ENCODE assay signal across 18 cellular contexts in genomic region chr5:129053438-129053837, GRCh38. TPM values are rescaled to one million over a fixed set of nuclear protein-coding genes. Genes with fewer than 3 reads are reported as not detected.
DNase-seq lines count a peak whose midpoint lies in the region; ATAC-seq and TF ChIP-seq lines count a peak whose summit lies in the region.
"Had no signal": no experiment of that assay in that cellular context is flagged by ENCODE, and none has a peak within 500 bp of the region (broad histone marks: within the 10 kb centered on the region; RNA-seq: fewer than 3 reads in every experiment).

No MANE protein-coding gene starts in this region.

- no peak overlapping the region for H3K4me2 ChIP-seq in SK-N-SH
- H3K4me2 ChIP-seq: A549, GM23338 had no signal

- no peak overlapping the region for H3K4me3 ChIP-seq in SK-N-SH (ENCODE audit: low read depth in 2 of 2, low read length in 1 of 2)
- no peak overlapping the region for H3K4me3 ChIP-seq in astrocyte of the spinal cord (ENCODE audit: low read depth, low read length)
- no peak overlapping the region for H3K4me3 ChIP-seq in esophagus muscularis mucosa
- H3K4me3 ChIP-seq: A549, GM12878, GM23338 had no signal

- H3K9ac ChIP-seq in SK-N-SH: no peak overlapping the region

- no peaks in the 10 kb centered on the region for H3K9me2 ChIP-seq in SK-N-SH

- H3K4me1 ChIP-seq in SK-N-SH (ENCODE audit: control insufficient read depth in 1 of 2, insufficient read depth in 2 of 2, low read depth in 1 of 2, low read length in 1 of 2) (peaks cover 0 to 4% of the 10 kb centered on the region in 2 experiments; a peak in 2 of 4 replicates), esophagus muscularis mucosa (peaks cover 0 to 24% (median 17%) of the 10 kb centered on the region in 4 donors)
- H3K4me1 ChIP-seq: A549 had no signal

- intact Hi-C loops in esophagus muscularis mucosa (cut with DNase I): loop anchor here (5.0 kb wide), 1 partner anchor 146 kb away; no protein-coding TSS in a partner anchor

- no peak for TF ChIP-seq CTCF in SK-N-SH (IDR thresholded peaks at IDR 0.05)
- TF ChIP-seq CTCF in astrocyte of the spinal cord (IDR thresholded peaks at IDR 0.05; ENCODE audit: low read depth, low read length): peak; percentile 1
- TF ChIP-seq CTCF in esophagus muscularis mucosa (IDR thresholded peaks at IDR 0.05): peak; percentile 13 to 44 (median 41)

- H3K27ac ChIP-seq in SK-N-SH (ENCODE audit: low read depth in 2 of 2, low read length in 1 of 2): no peak overlapping the region
- H3K27ac ChIP-seq in esophagus muscularis mucosa (replicated peaks in 1 of 4): no peak overlapping the region
- H3K27ac ChIP-seq: A549 had no signal

- H3K27me3 ChIP-seq in SK-N-SH (ENCODE audit: insufficient read depth) (no peaks in the 10 kb centered on the region), esophagus muscularis mucosa (no peaks in the 10 kb centered on the region)

- H3F3A ChIP-seq in SK-N-SH (replicated peaks; ENCODE audit: insufficient read depth): no peaks in the 10 kb centered on the region

- no peak for TF ChIP-seq POLR2A in esophagus muscularis mucosa (IDR thresholded peaks at IDR 0.05; ENCODE audit: low read depth)

- CTCF ChIA-PET in SK-N-SH (lab: Yijun Ruan, JAX): interaction anchor here (0.7 to 2.1 kb wide), 12 partner anchors 15 to 934 kb away, joined by 3 to 20 read pairs (median 4); no protein-coding TSS in a partner anchor

- in situ Hi-C loops in astrocyte of the spinal cord (cut with HindIII; ENCODE audit: low sequenced_read_pairs): no loop called here

- peak; percentile 57 for TF ChIP-seq RAD21 in SK-N-SH (IDR thresholded peaks at IDR 0.05; ENCODE audit: low read length)

- DNase-seq in SK-N-SH: no peak
- DNase-seq in astrocyte of the spinal cord (ENCODE audit: low read depth, low spot score): no peak
- no peak for DNase-seq in esophagus muscularis mucosa (ENCODE audit: extremely low spot score)
- no peak for DNase-seq in NCI-H146 treated with DMSO at 0.1 percent for 48 hours (lab: John Stamatoyannopoulos, UW; ENCODE audit: unreplicated experiment)
- no peak for DNase-seq in activated CD4-positive, CD25-positive, alpha-beta regulatory T cell treated with anti-CD3 and anti-CD28 coated beads, Interleukin-2, amount 50 U/mL, for 72 hours
- DNase-seq: Caco-2; DMS79; NCI-H1048; NCI-H146; NCI-H2107; NCI-H69; NK-92 treated with Interleukin-12 subunit alpha and Interleukin-12 subunit beta, amount 100 ng/mL, for 24 hours had no signal

- H2AFZ ChIP-seq in SK-N-SH (ENCODE audit: low read depth): no peak overlapping the region
- H2AFZ ChIP-seq: GM23338 had no signal

- no peaks in the 10 kb centered on the region for H3K79me2 ChIP-seq in SK-N-SH (ENCODE audit: insufficient read depth)

- no peaks in the 10 kb centered on the region for H3K9me3 ChIP-seq in SK-N-SH
- peaks cover 0 to 5% (median 2%) of the 10 kb centered on the region in 4 donors for H3K9me3 ChIP-seq in esophagus muscularis mucosa
- H3K9me3 ChIP-seq: A549 had no signal

- POLR2A ChIA-PET in SK-N-SH (lab: Yijun Ruan, JAX): no interaction called here

- ATAC-seq in SK-N-SH treated with all-trans-retinoic acid at 6 μM for 48 hours (no peak), GM18909 (IDR thresholded peaks at IDR 0.05; ENCODE audit: poor library complexity, unreplicated experiment) (no peak), GM21529 (IDR thresholded peaks at IDR 0.05; ENCODE audit: unreplicated experiment) (no peak)
- ATAC-seq: A549, GM12878, GM23338 had no signal

- H3K36me3 ChIP-seq in SK-N-SH (replicated peaks in 1 of 2; ENCODE audit: control insufficient read depth in 1 of 2, insufficient read depth in 2 of 2, low read length in 1 of 2) (no peaks in the 10 kb centered on the region), esophagus muscularis mucosa (peaks cover 0 to 5% (median 0%) of the 10 kb centered on the region in 4 donors)

- TF ChIP-seq EP300 in SK-N-SH (IDR thresholded peaks at IDR 0.05; ENCODE audit: borderline replicate concordance in 1 of 2, low read depth in 1 of 2, low read length in 1 of 2) (no peak), esophagus muscularis mucosa (IDR thresholded peaks at IDR 0.05) (no peak)

- no peaks in the 10 kb centered on the region for H4K20me1 ChIP-seq in SK-N-SH (ENCODE audit: insufficient read depth)

TF ChIP-seq in SK-N-SH, 30 proteins besides CTCF, POLR2A, EP300 and RAD21:
- TF ChIP-seq RCOR1 (IDR thresholded peaks at IDR 0.05; ENCODE audit: low read length): no peak
- TF ChIP-seq CHD2 (IDR thresholded peaks at IDR 0.05; ENCODE audit: low read length, partially characterized antibody): no peak
- TF ChIP-seq FOSL2 (IDR thresholded peaks at IDR 0.05; ENCODE audit: borderline replicate concordance, low read depth): no peak
- TF ChIP-seq SIN3A (IDR thresholded peaks at IDR 0.05; ENCODE audit: borderline replicate concordance, low read depth, low read length): no peak
- TF ChIP-seq FOXJ3 (CRISPR knock-in tag; IDR thresholded peaks at IDR 0.05): no peak
- no peak for TF ChIP-seq JUND (IDR thresholded peaks at IDR 0.05)

TF ChIP-seq in SK-N-SH treated with all-trans-retinoic acid at 6 μM for 48 hours, 23 proteins besides CTCF, POLR2A, EP300 and RAD21:
- TF ChIP-seq ESRRG (CRISPR knock-in tag; IDR thresholded peaks at IDR 0.05) (no peak), SNAI2 (CRISPR knock-in tag; IDR thresholded peaks at IDR 0.05) (no peak), TOX (CRISPR knock-in tag; IDR thresholded peaks at IDR 0.05; ENCODE audit: borderline replicate concordance) (no peak)
TF ChIP-seq in SK-N-SH treated with all-trans-retinoic acid at 6 μM for 48 hours: peak in this region for 0.

RNA-seq across cellular contexts. Expression of gene ISOC1, which starts 41.1 kb away (rescaled TPM):
- polyA plus RNA-seq in SK-N-SH (2012; rRNA removed): 20.6 and 26.2 TPM in 2 replicates
- polyA plus RNA-seq in SK-N-SH (2012; cell fraction: cytosol; rRNA removed): 38.5 and 40.4 TPM in 2 replicates
- polyA plus RNA-seq in SK-N-SH (2012; cell fraction: nucleus; rRNA removed): 7.5 and 9.4 TPM in 2 replicates
- total RNA-seq in esophagus muscularis mucosa: 100 to 1,000 TPM in 1 of 4 donors, 10 to 100 TPM in 3; 53.5 to 136 (median 89.5) TPM
